ENCODE assay signal across 9 cellular contexts in genomic region chr17:81863123-81863675, GRCh38. TPM values are rescaled to one million over a fixed set of nuclear protein-coding genes. Genes with fewer than 3 reads are reported as not detected.
DNase-seq lines count a peak whose midpoint lies in the region; ATAC-seq and TF ChIP-seq lines count a peak whose summit lies in the region.
"Had no signal": no experiment of that assay in that cellular context is flagged by ENCODE, and none has a peak within 500 bp of the region (broad histone marks: within the 10 kb centered on the region; RNA-seq: fewer than 3 reads in every experiment).

No MANE protein-coding gene starts in this region.

- H2BK5ac ChIP-seq in IMR-90 (ENCODE audit: low read depth, low read length, poor library complexity, severe bottlenecking) = no peak overlapping the region

- 50% methylated on average over 1 of the region's 6 CpGs; no CpG with 5 or more reads in 1 of the 2 experiments for WGBS in IMR-90 (ENCODE audit: extremely low coverage in 2 of 2, insufficient read length in 1 of 2), 2 experiments
- WGBS in sigmoid colon, 2 donors = 80 to 90% methylated on average over 6 of the region's 6 CpGs

- no peak overlapping the region for H2AFZ ChIP-seq in IMR-90 (replicated peaks; ENCODE audit: low read length, poor library complexity)

- H3K9me3 ChIP-seq in BLaER1 (no peaks in the 10 kb centered on the region), IMR-90 (ENCODE audit: control insufficient read depth, insufficient read depth, low read length) (no peaks in the 10 kb centered on the region), adipocyte (ENCODE audit: control insufficient read depth, low read length) (no peaks in the 10 kb centered on the region), muscle layer of duodenum (ENCODE audit: control insufficient read depth in 1 of 2, low read length in 2 of 2) (no peaks in the 10 kb centered on the region), sigmoid colon (no peaks in the 10 kb centered on the region)

- CTCF ChIA-PET in IMR-90 (lab: Yijun Ruan, JAX) = no interaction called here

- ATAC-seq in IMR-90 (ENCODE audit: low read depth) (no peak), GM18870 (IDR thresholded peaks at IDR 0.05; ENCODE audit: unreplicated experiment) (no peak)

- TF ChIP-seq POLR2A in IMR-90 (IDR thresholded peaks at IDR 0.05; ENCODE audit: low read depth, low read length) = no peak
- no peak for TF ChIP-seq POLR2A in sigmoid colon (IDR thresholded peaks at IDR 0.05)

- H3K4ac ChIP-seq in IMR-90 (ENCODE audit: low read depth, low read length) = no peak overlapping the region

- H2BK15ac ChIP-seq in IMR-90 (ENCODE audit: low read depth, low read length) = no peak overlapping the region

- DNase-seq in IMR-90 (no peak), adipocyte (ENCODE audit: low read depth) (no peak), NCI-H510A (lab: John Stamatoyannopoulos, UW) (no peak), sigmoid colon (no peak), substantia nigra (lab: John Stamatoyannopoulos, UW) (no peak)
- DNase-seq: NCI-H524 had no signal

- H2BK20ac ChIP-seq in IMR-90 (ENCODE audit: low read depth, low read length) = no peak overlapping the region

- H2AK5ac ChIP-seq in IMR-90 (ENCODE audit: low read depth, low read length) = peak overlapping the region; percentile 30; the same call in 1 of the 2 replicates

- peaks cover 17 to 79% of the 10 kb centered on the region in 2 experiments; a peak in 3 of 4 replicates for H3K79me1 ChIP-seq in IMR-90 (ENCODE audit: low read depth in 1 of 2, low read length in 2 of 2)

- peak overlapping the region; percentile 24; the same call in 1 of the 2 replicates for H3K23ac ChIP-seq in IMR-90 (ENCODE audit: low read depth, low read length)

- BruUV-seq in IMR-90 (replicated peaks; lab: Mats Ljungman, UMichigan) = TSS peak; percentile 35

- no peaks in the 10 kb centered on the region for H3K27me3 ChIP-seq in BLaER1
- no peaks in the 10 kb centered on the region for H3K27me3 ChIP-seq in IMR-90 (ENCODE audit: control insufficient read depth, insufficient read depth, low read length)
- H3K27me3 ChIP-seq in adipocyte (replicated peaks; ENCODE audit: control insufficient read depth, insufficient read depth, low read length) = no peaks in the 10 kb centered on the region
- no peaks in the 10 kb centered on the region for H3K27me3 ChIP-seq in muscle layer of duodenum (ENCODE audit: low read depth, low read length)
- H3K27me3 ChIP-seq in sigmoid colon = no peaks in the 10 kb centered on the region

- peak overlapping the region; percentile 14; the same call in 1 of the 2 replicates for H3K27ac ChIP-seq in BLaER1
- no peak overlapping the region for H3K27ac ChIP-seq in IMR-90 (ENCODE audit: insufficient read depth, low read length)
- H3K27ac ChIP-seq in muscle layer of duodenum (ENCODE audit: low read length) = peak overlapping the region; percentile 29
- no peak overlapping the region for H3K27ac ChIP-seq in sigmoid colon
- H3K27ac ChIP-seq in substantia nigra (ENCODE audit: low read depth, low read length, poor library complexity, severe bottlenecking) = no peak overlapping the region

- H3K14ac ChIP-seq in IMR-90 (replicated peaks; ENCODE audit: low read depth, low read length) = no peak overlapping the region

- no peak overlapping the region for H3K18ac ChIP-seq in IMR-90 (ENCODE audit: low read depth, low read length)

- no peak for TF ChIP-seq RAD21 in IMR-90 (IDR thresholded peaks at IDR 0.05; ENCODE audit: low read length)

- TF ChIP-seq CTCF in IMR-90 (conservative IDR thresholded peaks at IDR 0.05; ENCODE audit: low read depth, low read length) (no peak), sigmoid colon (IDR thresholded peaks at IDR 0.05) (no peak)

- peaks cover 72% of the 10 kb centered on the region for H4K20me1 ChIP-seq in BLaER1
- H4K20me1 ChIP-seq in IMR-90 (ENCODE audit: insufficient read depth, low read length) = peaks cover 49% of the 10 kb centered on the region

- dilution Hi-C loops in IMR-90 (cut with HindIII; ENCODE audit: low sequenced_read_pairs, unreplicated experiment) = no loop called here

- POLR2A ChIA-PET in IMR-90 (lab: Charles Lee; ENCODE audit: unreplicated experiment) = no interaction called here

- H3K4me1 ChIP-seq in BLaER1 = peaks cover 81% of the 10 kb centered on the region
- peaks cover 29% of the 10 kb centered on the region for H3K4me1 ChIP-seq in IMR-90 (ENCODE audit: control insufficient read depth, insufficient read depth, low read length)
- peaks cover 37% of the 10 kb centered on the region for H3K4me1 ChIP-seq in adipocyte (ENCODE audit: control insufficient read depth, insufficient read depth, low read length)
- peaks cover 5 to 64% of the 10 kb centered on the region in 2 donors for H3K4me1 ChIP-seq in muscle layer of duodenum (ENCODE audit: control insufficient read depth in 1 of 2, insufficient read depth in 2 of 2, low read length in 2 of 2)
- peaks cover 0 to 67% (median 51%) of the 10 kb centered on the region in 4 donors for H3K4me1 ChIP-seq in sigmoid colon

- in situ Hi-C loops in IMR-90 (cut with MboI; ENCODE audit: low sequenced_read_pairs) = no loop called here

- peak overlapping the region; percentile 90 for H3K4me2 ChIP-seq in BLaER1
- no peak overlapping the region for H3K4me2 ChIP-seq in IMR-90 (ENCODE audit: low read depth, low read length)

- H3K9me1 ChIP-seq in IMR-90 (ENCODE audit: insufficient read depth, low read length) = peaks cover 16% of the 10 kb centered on the region

- intact Hi-C loops in IMR-90 (cut with micrococcal nuclease) = no loop called here
- intact Hi-C loops in sigmoid colon (cut with DNase I) = loop anchor here (5.0 kb wide), 1 partner anchor 41 kb away; no protein-coding TSS in a partner anchor

- H3K56ac ChIP-seq in IMR-90 (ENCODE audit: extremely low read depth, insufficient read depth, low read length) = no peak overlapping the region

- TF ChIP-seq EP300 in sigmoid colon (IDR thresholded peaks at IDR 0.05) = no peak

- H2BK120ac ChIP-seq in IMR-90 (ENCODE audit: low read depth, low read length) = no peak overlapping the region

- no peak overlapping the region for H4K5ac ChIP-seq in IMR-90 (ENCODE audit: low read depth, low read length)

- peak overlapping the region; percentile 86 for H3K9ac ChIP-seq in BLaER1
- no peak overlapping the region for H3K9ac ChIP-seq in IMR-90 (ENCODE audit: low read depth, low read length)
- peak overlapping the region; percentile 43 for H3K9ac ChIP-seq in adipocyte (ENCODE audit: low read length)

- H3K4me3 ChIP-seq in BLaER1 (no peak overlapping the region), IMR-90 (ENCODE audit: insufficient read depth, low read depth, low read length) (no peak overlapping the region), adipocyte (ENCODE audit: low read length) (no peak overlapping the region), muscle layer of duodenum (ENCODE audit: low read depth in 1 of 2, low read length in 2 of 2) (no peak overlapping the region), sigmoid colon (no peak overlapping the region)

- no peak overlapping the region for H4K91ac ChIP-seq in IMR-90 (ENCODE audit: insufficient read depth, low read depth, low read length)

- H3K36me3 ChIP-seq in BLaER1 (peaks cover 72% of the 10 kb centered on the region), IMR-90 (ENCODE audit: control insufficient read depth, insufficient read depth, low read length) (peaks cover 38% of the 10 kb centered on the region), adipocyte (ENCODE audit: control insufficient read depth, insufficient read depth, low read length, severe bottlenecking) (peaks cover 23% of the 10 kb centered on the region), muscle layer of duodenum (ENCODE audit: control insufficient read depth in 1 of 2, insufficient read depth in 2 of 2, low read length in 2 of 2) (peaks cover 0 to 24% of the 10 kb centered on the region in 2 donors), sigmoid colon (peaks cover under 1 to 36% (median 2%) of the 10 kb centered on the region in 4 donors)

- H2AK9ac ChIP-seq in IMR-90 (replicated peaks; ENCODE audit: low read depth, low read length, poor library complexity) = peak overlapping the region; percentile 70

- peak overlapping the region in 1 of 2 experiments; percentile 0; a peak in 1 of 4 replicates for H4K8ac ChIP-seq in IMR-90 (ENCODE audit: low read depth in 2 of 2, low read length in 2 of 2)

RNA-seq across cellular contexts. Expression of gene P4HB, which starts 2.9 kb away (rescaled TPM):
- total RNA-seq in IMR-90 (2012; rRNA removed) = 917 and 932 TPM in 2 replicates
- 530 and 599 TPM in 2 replicates for polyA plus RNA-seq in IMR-90 (2012; rRNA removed)
- 309 and 642 TPM in 2 replicates for polyA plus RNA-seq in IMR-90 (2012; cell fraction: cytosol; rRNA removed)
- polyA plus RNA-seq in IMR-90 (2012; cell fraction: nucleus; rRNA removed; ENCODE audit: low replicate concordance) = 287 and 329 TPM in 2 replicates
- 100 to 1,000 TPM; 201 to 338 (median 268) TPM for total RNA-seq in sigmoid colon
- polyA plus RNA-seq in sigmoid colon = 100 to 1,000 TPM; 153 to 750 (median 227) TPM

RNA-seq across cellular contexts. Expression of gene ARHGDIA, which starts 7.9 kb away (rescaled TPM):
- 62.7 and 77.2 TPM in 2 replicates for total RNA-seq in IMR-90 (2012; rRNA removed)
- polyA plus RNA-seq in IMR-90 (2012; rRNA removed) = 324 and 362 TPM in 2 replicates
- polyA plus RNA-seq in IMR-90 (2012; cell fraction: cytosol; rRNA removed) = 214 and 386 TPM in 2 replicates
- polyA plus RNA-seq in IMR-90 (2012; cell fraction: nucleus; rRNA removed; ENCODE audit: low replicate concordance) = 425 and 839 TPM in 2 replicates
- total RNA-seq in sigmoid colon = 10 to 100 TPM; 67.0 to 99.5 (median 74.1) TPM
- polyA plus RNA-seq in sigmoid colon = 100 to 1,000 TPM; 252 to 452 (median 385) TPM

RNA-seq across cellular contexts. Expression of gene ALYREF, which starts 28.2 kb away (rescaled TPM):
- 144 and 159 TPM in 2 replicates for total RNA-seq in IMR-90 (2012; rRNA removed)
- 88.6 and 112 TPM in 2 replicates for polyA plus RNA-seq in IMR-90 (2012; rRNA removed)
- 102 and 133 TPM in 2 replicates for polyA plus RNA-seq in IMR-90 (2012; cell fraction: cytosol; rRNA removed)
- 62.2 and 73.2 TPM in 2 replicates for polyA plus RNA-seq in IMR-90 (2012; cell fraction: nucleus; rRNA removed; ENCODE audit: low replicate concordance)
- total RNA-seq in sigmoid colon = 10 to 100 TPM; 39.2 to 44.0 (median 42.6) TPM
- polyA plus RNA-seq in sigmoid colon = 10 to 100 TPM; 30.6 to 91.4 (median 35.4) TPM

RNA-seq across cellular contexts. Expression of gene ANAPC11, which starts 28.3 kb away (rescaled TPM):
- 183 and 242 TPM in 2 replicates for total RNA-seq in IMR-90 (2012; rRNA removed)
- polyA plus RNA-seq in IMR-90 (2012; rRNA removed) = 387 and 508 TPM in 2 replicates
- polyA plus RNA-seq in IMR-90 (2012; cell fraction: cytosol; rRNA removed) = 1,074 and 1,088 TPM in 2 replicates
- 252 and 310 TPM in 2 replicates for polyA plus RNA-seq in IMR-90 (2012; cell fraction: nucleus; rRNA removed; ENCODE audit: low replicate concordance)
- 100 to 1,000 TPM in 3 of 4 donors, 10 to 100 TPM in 1; 93.3 to 185 (median 158) TPM for total RNA-seq in sigmoid colon
- polyA plus RNA-seq in sigmoid colon = 100 to 1,000 TPM; 198 to 203 (median 202) TPM

RNA-seq across cellular contexts. Expression of gene PPP1R27, which starts 28.3 kb away (rescaled TPM):
- not detected in 2 replicates for total RNA-seq in IMR-90 (2012; rRNA removed)
- polyA plus RNA-seq in IMR-90 (2012; rRNA removed) = 0.20 and 0.21 TPM in 2 replicates
- 0.09 TPM in 1 of 2 replicates, not detected in the other for polyA plus RNA-seq in IMR-90 (2012; cell fraction: cytosol; rRNA removed)
- polyA plus RNA-seq in IMR-90 (2012; cell fraction: nucleus; rRNA removed; ENCODE audit: low replicate concordance) = 0.56 and 0.97 TPM in 2 replicates
- not detected for total RNA-seq in sigmoid colon
- polyA plus RNA-seq in sigmoid colon = under 1 TPM in 1 of 3 donors, not detected in 2; 0.50 TPM

Comparison
In these comparisons a context has a peak if more than half of its experiments do, and no peak if none do; other contexts are left out.
1. H3K27ac ChIP-seq: peak in BLaER1 (single experiment) and muscle layer of duodenum (single experiment); none in IMR-90 (single experiment), sigmoid colon (0 of 4) and substantia nigra (single experiment).